11 cellular contexts compared by ENCODE assay signal in the genomic region with DNA sequence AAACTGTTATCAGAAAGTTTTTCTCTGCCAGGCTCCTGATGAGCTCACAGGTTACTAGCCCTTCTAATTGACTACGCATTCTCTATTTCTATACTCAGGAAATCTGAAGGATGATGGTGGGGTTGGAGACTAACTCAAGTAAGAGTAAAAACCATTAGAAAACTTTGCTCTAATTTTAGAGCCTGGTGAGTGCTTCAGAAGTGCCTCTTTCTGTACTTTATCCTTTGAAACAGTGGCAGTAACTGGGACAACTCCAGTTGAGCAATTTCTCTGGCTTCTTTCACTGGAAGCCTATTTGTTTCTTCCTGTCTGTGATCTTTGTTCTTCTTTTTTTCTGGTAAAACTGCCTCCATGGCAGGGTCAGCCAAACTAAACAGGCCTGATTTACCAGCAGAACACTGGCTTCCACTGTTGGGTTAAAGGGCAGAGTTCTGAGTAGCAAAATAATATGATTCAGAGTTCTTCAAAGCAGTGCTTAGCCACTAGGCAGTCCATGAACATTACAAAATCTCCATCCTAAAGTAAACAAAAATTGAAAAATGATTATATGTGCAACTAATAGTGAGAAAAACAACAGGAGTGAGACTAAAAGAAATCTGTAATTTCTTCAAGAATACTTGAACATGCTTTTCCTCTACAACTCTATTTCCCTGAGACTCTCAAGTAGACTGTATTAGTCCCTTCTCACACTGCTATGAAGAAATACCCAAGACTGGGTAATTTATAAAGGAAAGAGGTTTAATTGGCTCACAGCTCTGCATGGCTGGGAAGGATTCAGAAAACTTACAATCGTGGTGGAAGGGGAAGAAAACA.
DNase-seq lines count a peak whose midpoint lies in the region; ATAC-seq and TF ChIP-seq lines count a peak whose summit lies in the region.
"Had no signal": no experiment of that assay in that cellular context is flagged by ENCODE, and none has a peak within 500 bp of the region (broad histone marks: within the 10 kb centered on the region; RNA-seq: fewer than 3 reads in every experiment).

No MANE protein-coding gene starts in this region.

- no peak overlapping the region for H3K4me3 ChIP-seq in rectal smooth muscle tissue (ENCODE audit: low read length)

- H3K9me3 Mint-ChIP-seq in MCF 10A (ENCODE audit: unreplicated experiment) = no peaks in the 10 kb centered on the region

- H3K27me3 ChIP-seq in rectal smooth muscle tissue (ENCODE audit: control insufficient read depth, insufficient read depth, low read length) = no peaks in the 10 kb centered on the region

- H3K27ac ChIP-seq in rectal smooth muscle tissue (ENCODE audit: low read depth, low read length) = peak overlapping the region; percentile 40

- CTCF ChIA-PET in MCF 10A (lab: Yijun Ruan, JAX) = interaction anchor here (1.0 kb wide), 1 partner anchor 10 kb away, joined by 3 read pairs; no protein-coding TSS in a partner anchor

- H3K4me1 Mint-ChIP-seq in MCF 10A (ENCODE audit: insufficient read depth, unreplicated experiment) = peaks cover 14% of the 10 kb centered on the region
- H3K4me1 Mint-ChIP-seq: naive thymus-derived CD4-positive, alpha-beta T cell had no signal

- H3K4me3 Mint-ChIP-seq in MCF 10A (ENCODE audit: unreplicated experiment) = no peak overlapping the region
- H3K4me3 Mint-ChIP-seq: endodermal cell; naive thymus-derived CD4-positive, alpha-beta T cell had no signal

- intact Hi-C loops in MCF 10A (cut with micrococcal nuclease) = no loop called here
- intact Hi-C loops in left ventricle myocardium superior (cut with micrococcal nuclease) = no loop called here

- DNase-seq in AG09319 (ENCODE audit: extremely low read depth, low read depth) (peak; percentile 15), MCF 10A (ENCODE audit: unreplicated experiment) (peak; percentile 83), left ventricle myocardium superior (no peak), NK-92 (lab: John Stamatoyannopoulos, UW; ENCODE audit: unreplicated experiment) (no peak), NCI-H524 treated with DMSO at 0.1 percent for 48 hours (lab: John Stamatoyannopoulos, UW) (no peak)
- no peak for DNase-seq in activated CD4-positive, alpha-beta T cell treated with anti-CD3 and anti-CD28 coated beads for 1 hour
- DNase-seq: endodermal cell; naive thymus-derived CD4-positive, alpha-beta T cell; NCI-H1105 treated with DMSO at 0.1 percent for 48 hours had no signal

- POLR2A ChIA-PET in MCF 10A (lab: Yijun Ruan, JAX) = interaction anchor here (1.1 kb wide), 1 partner anchor 11 kb away, joined by 5 read pairs; no protein-coding TSS in a partner anchor

- H3K9ac ChIP-seq in rectal smooth muscle tissue (ENCODE audit: low read length) = no peak overlapping the region

- no peaks in the 10 kb centered on the region for H3K27me3 Mint-ChIP-seq in MCF 10A (ENCODE audit: insufficient read depth, unreplicated experiment)

- H3K36me3 ChIP-seq in rectal smooth muscle tissue (ENCODE audit: control insufficient read depth, insufficient read depth, low read length) = no peaks in the 10 kb centered on the region

- H3K27ac Mint-ChIP-seq in MCF 10A (ENCODE audit: low read depth, unreplicated experiment) = peak overlapping the region; percentile 16
- H3K27ac Mint-ChIP-seq: endodermal cell; naive thymus-derived CD4-positive, alpha-beta T cell had no signal

- H3K4me1 ChIP-seq in rectal smooth muscle tissue (ENCODE audit: control insufficient read depth, insufficient read depth, low read length) = peaks cover 4% of the 10 kb centered on the region

- TF ChIP-seq CTCF in AG09319 (IDR thresholded peaks at IDR 0.05; ENCODE audit: low read depth, low read length) (no peak; the same call in 1 of the 2 replicates), MCF 10A (IDR thresholded peaks at IDR 0.05; ENCODE audit: unreplicated experiment) (no peak)

- no TSS peak for BruUV-seq in MCF 10A (replicated peaks; lab: Mats Ljungman, UMichigan)

- ATAC-seq in left ventricle myocardium superior = peak; percentile 94
- ATAC-seq in HG03097 (IDR thresholded peaks at IDR 0.05; ENCODE audit: low FRiP score, unreplicated experiment) = no peak
- ATAC-seq: naive thymus-derived CD4-positive, alpha-beta T cell had no signal

- H3K36me3 Mint-ChIP-seq in MCF 10A (ENCODE audit: insufficient read depth, unreplicated experiment) = no peaks in the 10 kb centered on the region
- H3K36me3 Mint-ChIP-seq: naive thymus-derived CD4-positive, alpha-beta T cell had no signal

Comparison
In these comparisons a context has a peak if more than half of its experiments do, and no peak if none do; other contexts are left out.
1. DNase-seq: peak in AG09319 (single experiment) and MCF 10A (single experiment); none in left ventricle myocardium superior (single experiment), activated CD4-positive, alpha-beta T cell treated with anti-CD3 and anti-CD28 coated beads for 1 hour (single experiment), NK-92 (single experiment) and NCI-H524 treated with DMSO at 0.1 percent for 48 hours (single experiment).